ENCODE assay signal across 8 cellular contexts in genomic region chr19:17747205-17748098, GRCh38. TPM values are rescaled to one million over a fixed set of nuclear protein-coding genes. Genes with fewer than 3 reads are reported as not detected.
DNase-seq lines count a peak whose midpoint lies in the region; ATAC-seq and TF ChIP-seq lines count a peak whose summit lies in the region.

No MANE protein-coding gene starts in this region.

- DNase-seq in DMS 273 (lab: John Stamatoyannopoulos, UW; ENCODE audit: unreplicated experiment) (peak; percentile 97), OCI-M1 (lab: John Stamatoyannopoulos, UW) (peak; percentile 97), activated T-cell treated with anti-CD3 and anti-CD28 coated beads for 48 hours (ENCODE audit: low read depth) (peak; percentile 94), erythroblast (lab: John Stamatoyannopoulos, UW) (peak; percentile 96 to 97), mucosa of gallbladder (ENCODE audit: low spot score) (peak; percentile 95)
- DNase-seq in stimulated activated CD8-positive, alpha-beta memory T cell treated with anti-CD3 and anti-CD28 coated beads, Interleukin-4, amount 100 ng/mL, for 24 hours (ENCODE audit: low read depth), result peak; percentile 87

- TF ChIP-seq EP300 in Ishikawa (IDR thresholded peaks at IDR 0.05; ENCODE audit: borderline replicate concordance), result no peak

- no peak for TF ChIP-seq RAD21 in Ishikawa (IDR thresholded peaks at IDR 0.05; ENCODE audit: low read depth)

- ATAC-seq in GM21529 (IDR thresholded peaks at IDR 0.05; ENCODE audit: unreplicated experiment), result peak; percentile 63

- no peak for TF ChIP-seq POLR2A in erythroblast (IDR thresholded peaks at IDR 0.05; ENCODE audit: low read length)

TF ChIP-seq in Ishikawa, 13 proteins besides CTCF, POLR2A, EP300 and RAD21:
- TF ChIP-seq FOXM1 (IDR thresholded peaks at IDR 0.05; ENCODE audit: borderline replicate concordance, low read depth) (no peak), YY1 (IDR thresholded peaks at IDR 0.05; ENCODE audit: low read depth) (no peak), EGR1 (IDR thresholded peaks at IDR 0.05) (no peak), TAF1 (IDR thresholded peaks at IDR 0.05; ENCODE audit: low read depth) (no peak), REST (IDR thresholded peaks at IDR 0.05; ENCODE audit: low read depth) (no peak), TCF12 (IDR thresholded peaks at IDR 0.05; ENCODE audit: low read depth) (no peak), NFIC (IDR thresholded peaks at IDR 0.05) (no peak), CREB1 (IDR thresholded peaks at IDR 0.05; ENCODE audit: low read depth) (0 out of 2 replicates have a peak, but pooled peaks have one; percentile 20), ZBTB7A (IDR thresholded peaks at IDR 0.05; ENCODE audit: low read depth) (peak; percentile 92), MAX (IDR thresholded peaks at IDR 0.05) (peak; percentile 77), CEBPB (IDR thresholded peaks at IDR 0.05) (no peak), USF1 (IDR thresholded peaks at IDR 0.05) (no peak), TEAD4 (IDR thresholded peaks at IDR 0.05) (no peak)
TF ChIP-seq in Ishikawa: peak in this region for 3.

RNA-seq across cellular contexts. Expression of gene FCHO1, which starts 3.8 kb away (rescaled TPM):
- 19.8 TPM for total RNA-seq in mucosa of gallbladder

RNA-seq across cellular contexts. Expression of gene MAP1S, which starts 28.2 kb away (rescaled TPM):
- 92.3 TPM for total RNA-seq in mucosa of gallbladder

RNA-seq across cellular contexts. Expression of gene B3GNT3, which starts 47.5 kb away (rescaled TPM):
- 243 TPM for total RNA-seq in mucosa of gallbladder

RNA-seq across cellular contexts. Expression of gene UNC13A, which starts 59.3 kb away (rescaled TPM):
- total RNA-seq in mucosa of gallbladder, result 0.78 TPM

Comparison
In these comparisons a context has a peak if more than half of its experiments do, and no peak if none do; other contexts are left out.
1. Peak in every context shown above with its lines: DNase-seq and ATAC-seq.